27 cellular contexts compared by ENCODE assay signal in the genomic region with DNA sequence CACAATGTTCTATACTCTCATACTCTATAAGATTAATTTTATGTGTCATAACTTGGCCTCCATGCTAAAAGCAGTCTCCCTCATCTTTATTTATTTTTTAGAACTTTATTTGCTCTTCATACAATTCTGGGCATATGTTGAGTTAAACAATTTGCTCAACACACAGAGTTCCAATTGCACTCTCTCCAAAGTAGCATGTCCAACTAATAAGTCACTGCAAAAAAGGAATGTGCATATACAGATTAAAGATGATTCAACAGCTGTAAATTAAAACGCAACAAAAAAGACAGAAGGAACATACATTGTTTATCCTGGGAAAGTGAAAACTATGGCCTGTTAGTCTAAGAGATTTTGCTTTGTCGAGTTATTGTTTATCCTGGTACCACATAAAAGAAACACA.
"Had no signal": no experiment of that assay in that cellular context is flagged by ENCODE, and none has a peak within 500 bp of the region (broad histone marks: within the 10 kb centered on the region; RNA-seq: fewer than 3 reads in every experiment).

No MANE protein-coding gene starts in this region.

- H2AFZ ChIP-seq: hepatocyte had no signal

- H3K4me1 Mint-ChIP-seq: activated T-helper 17 cell treated with anti-CD3 and anti-CD28 coated beads, Interleukin-2, amount 50 U/mL, for 72 hours had no signal

- H3K4me3 Mint-ChIP-seq: activated CD8-positive, alpha-beta T cell treated with anti-CD3 and anti-CD28 coated beads for 36 hours; activated T-cell treated with anti-CD3 and anti-CD28 coated beads, Interleukin-2, amount 50 U/mL, for 4 hours; activated T-helper 17 cell treated with anti-CD3 and anti-CD28 coated beads, Interleukin-2, amount 50 U/mL, for 72 hours; nephron progenitor cell had no signal

- H3K9me3 Mint-ChIP-seq: activated CD8-positive, alpha-beta T cell treated with anti-CD3 and anti-CD28 coated beads for 36 hours had no signal

- H3K27me3 Mint-ChIP-seq: activated CD8-positive, alpha-beta T cell treated with anti-CD3 and anti-CD28 coated beads for 36 hours; activated T-helper 17 cell treated with anti-CD3 and anti-CD28 coated beads, Interleukin-2, amount 50 U/mL, for 72 hours; progenitor cell of endocrine pancreas had no signal

- H3K27ac ChIP-seq: body of pancreas, cardiac muscle cell, colonic mucosa, gastroesophageal sphincter, hepatocyte, neutrophil, right lobe of liver, thoracic aorta had no signal

- DNase-seq: activated CD4-positive, alpha-beta T cell treated with anti-CD3 and anti-CD28 coated beads for 1 hour; activated CD4-positive, alpha-beta T cell treated with anti-CD3 and anti-CD28 coated beads, Interleukin-2, amount 50 U/mL, for 1 hour; activated CD8-positive, alpha-beta T cell treated with anti-CD3 and anti-CD28 coated beads for 36 hours; activated gamma-delta T cell treated with Interleukin-2 at 50 U/mL for 16 hours; activated T-cell treated with anti-CD3 and anti-CD28 coated beads, Interleukin-2, amount 50 U/mL, for 4 hours; anterior cingulate cortex; body of pancreas; cerebellar nuclear complex; colonic mucosa; effector CD8-positive, alpha-beta T cell; erythroblast; islet precursor cell; left ventricle myocardium superior; nephron progenitor cell; right lobe of liver; stimulated activated CD4-positive, alpha-beta T cell treated with anti-CD3 and anti-CD28 coated beads, Interleukin-12 subunit alpha, Interleukin-12 subunit beta, amount 100 ng/mL, for 4 hours; stimulated activated CD4-positive, alpha-beta T cell treated with anti-CD3 and anti-CD28 coated beads, Interleukin-4, amount 100 ng/mL, for 1 hour; stimulated activated naive CD8-positive, alpha-beta T cell treated with anti-CD3 and anti-CD28 coated beads, Interleukin-15, Interleukin-2, amounts not matched to agents 100 U/mL and 50 U/mL, for 24 hours; trophoblast cell had no signal

- H3K27ac Mint-ChIP-seq: activated CD8-positive, alpha-beta T cell treated with anti-CD3 and anti-CD28 coated beads for 36 hours; activated naive CD4-positive, alpha-beta T cell treated with anti-CD3 and anti-CD28 coated beads, Interleukin-2, amount 50 U/mL, for 72 hours; activated T-helper 17 cell treated with anti-CD3 and anti-CD28 coated beads, Interleukin-2, amount 50 U/mL, for 72 hours; nephron progenitor cell; progenitor cell of endocrine pancreas had no signal

- H3K4me2 ChIP-seq: hepatocyte had no signal

- H3K9me3 ChIP-seq: colonic mucosa, neutrophil, right lobe of liver, thoracic aorta had no signal

- H3K36me3 ChIP-seq: cardiac muscle cell, colonic mucosa, gastroesophageal sphincter, neutrophil, right lobe of liver, thoracic aorta had no signal

- H3K4me3 ChIP-seq: body of pancreas, cardiac muscle cell, colonic mucosa, gastroesophageal sphincter, hepatocyte, right lobe of liver, thoracic aorta had no signal

- H3K4me1 ChIP-seq: body of pancreas, colonic mucosa, gastroesophageal sphincter had no signal

- H3K27me3 ChIP-seq: body of pancreas, cardiac muscle cell, colonic mucosa, gastroesophageal sphincter, hepatocyte, neutrophil, right lobe of liver had no signal

- ATAC-seq: activated CD8-positive, alpha-beta T cell treated with anti-CD3 and anti-CD28 coated beads for 36 hours; activated naive CD4-positive, alpha-beta T cell treated with anti-CD3 and anti-CD28 coated beads, Interleukin-2, amount 50 U/mL, for 72 hours; activated T-cell treated with anti-CD3 and anti-CD28 coated beads, Interleukin-2, amount 50 U/mL, for 4 hours; activated T-helper 17 cell treated with anti-CD3 and anti-CD28 coated beads, Interleukin-2, amount 50 U/mL, for 72 hours; body of pancreas; gastroesophageal sphincter; left ventricle myocardium superior; right lobe of liver; stimulated activated naive CD8-positive, alpha-beta T cell treated with anti-CD3 and anti-CD28 coated beads, Interleukin-15, Interleukin-2, amounts not matched to agents 100 U/mL and 50 U/mL, for 24 hours had no signal
